In the genomic region with DNA sequence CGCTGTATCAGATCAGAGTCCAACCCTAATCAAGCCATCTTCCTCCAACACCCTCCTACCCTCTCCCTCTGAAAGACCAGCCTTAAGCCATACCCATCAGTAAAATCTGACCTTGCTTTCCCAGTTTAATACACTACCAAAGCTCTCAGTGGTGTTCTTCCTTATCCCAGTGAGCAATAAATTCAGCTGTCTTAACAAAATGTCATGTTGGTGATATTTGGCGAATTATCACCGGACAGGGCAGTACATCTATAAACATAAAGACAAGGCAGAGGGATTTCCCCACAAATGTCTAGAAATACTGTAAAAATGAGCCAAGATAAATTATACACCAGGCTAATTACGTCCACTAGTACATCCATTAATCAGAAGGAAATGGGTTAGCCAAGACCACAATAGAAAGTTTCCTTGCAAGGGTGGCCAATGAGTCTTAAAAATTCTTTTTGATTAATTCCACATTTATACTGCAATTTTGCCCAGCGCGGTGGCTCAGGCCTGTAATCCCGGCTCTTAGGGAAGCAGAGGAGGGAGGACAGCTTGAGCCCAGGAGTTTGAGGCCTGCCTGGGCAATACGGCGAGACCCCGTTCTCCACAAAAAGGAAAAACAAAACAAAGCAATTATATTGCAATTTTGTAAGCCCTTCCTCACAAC, we compare ENCODE assay signal across 8 cellular contexts. TPM values are rescaled to one million over a fixed set of nuclear protein-coding genes. Genes with fewer than 3 reads are reported as not detected.
DNase-seq lines count a peak whose midpoint lies in the region; ATAC-seq and TF ChIP-seq lines count a peak whose summit lies in the region.

No MANE protein-coding gene starts in this region.

- H3K9me3 ChIP-seq in left ventricle myocardium inferior (replicated peaks) (no peaks in the 10 kb centered on the region), aorta (ENCODE audit: control insufficient read depth, low read length) (no peaks in the 10 kb centered on the region)

- H3K9me3 Mint-ChIP-seq in brain: no peaks in the 10 kb centered on the region

- no peak overlapping the region for H2BK120ac ChIP-seq in mesendoderm (ENCODE audit: low read depth, low read length)

- H3K9ac ChIP-seq in mesendoderm (ENCODE audit: low read length): peak overlapping the region; percentile 95

- ATAC-seq in aorta (ENCODE audit: low FRiP score): no peak
- no peak for ATAC-seq in GM21576 (IDR thresholded peaks at IDR 0.05; ENCODE audit: unreplicated experiment)

- H3K4me3 Mint-ChIP-seq in brain: peak overlapping the region; percentile 91 to 98 (median 95)

- TF ChIP-seq CTCF in left ventricle myocardium inferior (IDR thresholded peaks at IDR 0.05; ENCODE audit: borderline replicate concordance) (no peak), brain (conservative IDR thresholded peaks at IDR 0.05) (no peak)

- intact Hi-C loops in left ventricle myocardium inferior (cut with micrococcal nuclease): no loop called here
- intact Hi-C loops in cardiac septum (cut with DNase I): loop anchor here (2.0 to 5.0 kb wide), 2 partner anchors 116 to 182 kb away; a partner anchor contains a TSS
- intact Hi-C loops in aorta (cut with DNase I): loop anchor here (5.0 to 10.0 kb wide), 2 partner anchors 113 to 116 kb away; a partner anchor contains a TSS

- H2BK15ac ChIP-seq in mesendoderm (replicated peaks; ENCODE audit: low read depth): no peak overlapping the region

- no peaks in the 10 kb centered on the region for H3K36me3 ChIP-seq in left ventricle myocardium inferior
- H3K36me3 ChIP-seq in mesendoderm (ENCODE audit: control insufficient read depth, insufficient read depth, low read length): no peaks in the 10 kb centered on the region
- no peaks in the 10 kb centered on the region for H3K36me3 ChIP-seq in aorta (ENCODE audit: control insufficient read depth in 1 of 2, insufficient read depth in 2 of 2, low read length in 1 of 2)

- no peak overlapping the region for H2BK5ac ChIP-seq in mesendoderm (ENCODE audit: low read length)

- H4K5ac ChIP-seq in mesendoderm (ENCODE audit: low read length): no peak overlapping the region

- WGBS in mesendoderm (ENCODE audit: extremely low coverage, insufficient coverage, low lambda C conversion rate): no CpG with 5 or more reads among the region's 10 CpGs
- WGBS in aorta, 2 donors: 20 to 21% methylated on average over 10 of the region's 10 CpGs

- H3K27me3 ChIP-seq in left ventricle myocardium inferior (ENCODE audit: low read depth) (no peaks in the 10 kb centered on the region), mesendoderm (ENCODE audit: insufficient read depth, low read length, poor library complexity) (no peaks in the 10 kb centered on the region), aorta (ENCODE audit: control insufficient read depth in 1 of 2, insufficient read depth in 2 of 2, low read length in 1 of 2) (no peaks in the 10 kb centered on the region)

- peak overlapping the region; percentile 98 for H3K56ac ChIP-seq in mesendoderm (ENCODE audit: low read length)

- no peak overlapping the region for H2AK5ac ChIP-seq in mesendoderm (ENCODE audit: low read length)

- DNase-seq in left ventricle myocardium inferior (no peak), cardiac septum (ENCODE audit: low spot score) (no peak), mesendoderm (no peak), aorta (no peak), GM19238 (ENCODE audit: insufficient read length, low spot score) (no peak)
- no peak for DNase-seq in activated CD4-positive, alpha-beta T cell treated with anti-CD3 and anti-CD28 coated beads, Interleukin-2, amount 50 U/mL, for 1 hour

- H3K23ac ChIP-seq in mesendoderm (ENCODE audit: low read length): no peak overlapping the region

- H3K36me3 Mint-ChIP-seq in brain: peaks cover 34% of the 10 kb centered on the region

- peak overlapping the region; percentile 92 to 96 (median 93) for H3K27ac Mint-ChIP-seq in brain

- H3K79me1 ChIP-seq in mesendoderm (ENCODE audit: low read length): peaks cover 20% of the 10 kb centered on the region

- H3K4me3 ChIP-seq in left ventricle myocardium inferior: peak overlapping the region; percentile 84
- peak overlapping the region; percentile 99 for H3K4me3 ChIP-seq in mesendoderm (ENCODE audit: low read length)
- peak overlapping the region; percentile 86 to 96 for H3K4me3 ChIP-seq in aorta (ENCODE audit: low read length in 2 of 2)

- H3K79me2 ChIP-seq in mesendoderm (ENCODE audit: control insufficient read depth, insufficient read depth, low read length): peaks cover 72% of the 10 kb centered on the region

- H4K8ac ChIP-seq in mesendoderm (ENCODE audit: low read depth, low read length): no peak overlapping the region

- no peak overlapping the region for H3K4ac ChIP-seq in mesendoderm (ENCODE audit: low read depth, low read length)

- H3K27me3 Mint-ChIP-seq in brain: peaks cover 12% of the 10 kb centered on the region

- H3K27ac ChIP-seq in left ventricle myocardium inferior (replicated peaks) (peak overlapping the region; percentile 82), mesendoderm (ENCODE audit: low read depth, low read length) (no peak overlapping the region), aorta (ENCODE audit: low read depth in 1 of 2, low read length in 2 of 2) (peak overlapping the region in 1 of 2 donors; percentile 37)

- H3K18ac ChIP-seq in mesendoderm (ENCODE audit: low read length): no peak overlapping the region

- peaks cover 67% of the 10 kb centered on the region for H3K4me1 ChIP-seq in left ventricle myocardium inferior
- H3K4me1 ChIP-seq in mesendoderm (ENCODE audit: control insufficient read depth, low read depth, low read length): peaks cover 3% of the 10 kb centered on the region
- H3K4me1 ChIP-seq in aorta (ENCODE audit: control insufficient read depth in 1 of 2, insufficient read depth in 2 of 2, low read length in 2 of 2): peaks cover 2 to 14% of the 10 kb centered on the region in 2 donors

- H3K4me2 ChIP-seq in mesendoderm (ENCODE audit: low read length): peak overlapping the region; percentile 55

- H3K4me1 Mint-ChIP-seq in brain: peaks cover 84% of the 10 kb centered on the region

RNA-seq across cellular contexts. Expression of a gene that starts 0.9 kb away (rescaled TPM):
- total RNA-seq in left ventricle myocardium inferior (19.5 TPM), cardiac septum (23.6 TPM), aorta (10 to 100 TPM; 36.1 to 38.2 TPM)
- polyA plus RNA-seq in brain (ENCODE audit: insufficient read depth, low read depth, low replicate concordance) (41.9 TPM), aorta (10 to 100 TPM; 23.5 to 26.3 TPM)
- polyA plus RNA-seq in mesendoderm (2013, experiment 1 of 2): 36.3 TPM
- polyA plus RNA-seq in mesendoderm (2013, experiment 2 of 2): 37.9 TPM

RNA-seq across cellular contexts. Expression of a gene that starts 1.1 kb away (rescaled TPM):
- 20.5 TPM for total RNA-seq in left ventricle myocardium inferior
- 23.0 TPM for total RNA-seq in cardiac septum
- polyA plus RNA-seq in brain (ENCODE audit: insufficient read depth, low read depth, low replicate concordance): 29.6 TPM
- polyA plus RNA-seq in mesendoderm (2013, experiment 1 of 2): 45.0 TPM
- polyA plus RNA-seq in mesendoderm (2013, experiment 2 of 2): 43.6 TPM
- total RNA-seq in aorta: 10 to 100 TPM; 16.5 to 22.4 TPM
- polyA plus RNA-seq in aorta: 10 to 100 TPM in 1 of 2 donors, 1 to 10 TPM in 1; 6.8 to 11.3 TPM
